In the genomic region with DNA sequence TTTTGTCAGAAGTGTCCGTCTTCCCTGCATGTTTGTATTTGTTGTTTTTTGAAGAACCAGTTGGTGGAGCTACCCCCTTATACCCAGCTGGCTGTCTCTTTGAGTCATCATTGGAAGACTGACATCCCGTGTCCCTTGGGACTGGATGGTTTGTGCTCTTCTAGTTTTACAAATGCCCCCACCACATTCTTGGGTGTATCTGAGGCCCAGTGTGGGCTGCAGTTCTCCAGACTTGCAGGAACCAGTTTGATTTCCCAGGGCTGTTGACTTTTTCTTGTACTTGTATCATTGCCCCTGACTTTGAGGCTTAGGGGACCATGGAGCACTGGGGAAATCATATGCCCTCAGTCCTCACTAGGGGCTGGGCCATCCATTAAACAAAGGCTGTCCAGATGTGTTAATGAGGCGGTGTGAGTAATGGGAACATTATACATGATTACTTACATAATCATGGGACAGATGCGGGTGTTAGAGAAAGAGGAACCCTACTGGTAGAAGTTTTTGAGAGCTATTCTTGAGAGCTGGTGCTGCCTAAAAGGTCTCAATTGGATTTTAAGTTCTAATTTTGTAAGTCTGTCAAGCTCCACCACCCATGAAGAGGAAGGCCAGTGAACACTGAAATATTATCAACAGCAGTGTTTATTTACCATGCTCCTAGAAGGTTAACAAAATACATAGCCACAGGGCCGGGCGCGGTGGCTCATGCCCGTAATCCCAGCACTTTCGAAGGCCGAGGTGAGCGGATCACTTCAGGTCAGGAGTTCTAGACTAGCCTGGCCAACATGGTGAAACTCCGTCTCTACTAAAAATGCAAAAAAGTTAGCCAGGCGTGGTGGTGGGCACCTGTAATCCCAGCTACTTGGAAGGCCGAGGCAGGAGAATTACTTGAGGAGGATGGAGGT, we compare ENCODE assay signal across 8 cellular contexts. TPM values are rescaled to one million over a fixed set of nuclear protein-coding genes. Genes with fewer than 3 reads are reported as not detected.
A peak's percentile ranks its signal among the peaks of the same experiment; 100 is the strongest.
DNase-seq lines count a peak whose midpoint lies in the region; ATAC-seq, FAIRE-seq and TF ChIP-seq lines count a peak whose summit lies in the region.

No MANE protein-coding gene starts in this region.

- H4K20me1 ChIP-seq in PC-9 (ENCODE audit: insufficient read depth): peaks cover 38% of the 10 kb centered on the region

- H3F3A ChIP-seq in PC-9 (ENCODE audit: insufficient read depth, low read depth): peaks cover 34% of the 10 kb centered on the region

- H3K9me3 Mint-ChIP-seq in CD4-positive, CD25-positive, alpha-beta regulatory T cell: no peaks in the 10 kb centered on the region

- peaks cover under 1% of the 10 kb centered on the region for H3K27me3 Mint-ChIP-seq in CD4-positive, CD25-positive, alpha-beta regulatory T cell

- CTCF ChIA-PET in PC-9 (lab: Charles Lee): no interaction called here

- H3K9me2 ChIP-seq in PC-9 (ENCODE audit: insufficient read depth): no peaks in the 10 kb centered on the region

- H3K4me2 ChIP-seq in PC-9: no peak overlapping the region

- H3K4me3 ChIP-seq in CD4-positive, CD25-positive, alpha-beta regulatory T cell (ENCODE audit: low read depth, low read length): no peak overlapping the region
- no peak overlapping the region for H3K4me3 ChIP-seq in skeletal muscle tissue (ENCODE audit: low read length in 3 of 3)
- no peak overlapping the region for H3K4me3 ChIP-seq in PC-9

- FAIRE-seq in GM19239 (lab: Jason Lieb, UNC): peak; percentile 90

- DNase-seq in CD4-positive, CD25-positive, alpha-beta regulatory T cell: no peak
- DNase-seq in GM19239 (ENCODE audit: insufficient read length, low spot score): no peak
- DNase-seq in LHCN-M2 (ENCODE audit: low read depth): peak; percentile 91
- DNase-seq in caudate nucleus (lab: John Stamatoyannopoulos, UW): peak in 21 of 61 donors; percentile 18 to 64 (median 36)
- no peak for DNase-seq in kidney glomerular epithelial cell (lab: John Stamatoyannopoulos, UW)
- no peak for DNase-seq in PC-9
- no peak for DNase-seq in OCI-M2 (lab: John Stamatoyannopoulos, UW; ENCODE audit: unreplicated experiment)

- H3K36me3 ChIP-seq in CD4-positive, CD25-positive, alpha-beta regulatory T cell (ENCODE audit: control insufficient read depth, insufficient read depth, low read length): no peaks in the 10 kb centered on the region
- H3K36me3 ChIP-seq in skeletal muscle tissue (ENCODE audit: control insufficient read depth in 3 of 3, insufficient read depth in 3 of 3, low read length in 3 of 3) (no peaks in the 10 kb centered on the region), PC-9 (ENCODE audit: low read depth) (no peaks in the 10 kb centered on the region; the same call in 1 of the 2 replicates)

- no peaks in the 10 kb centered on the region for H3K9me3 ChIP-seq in CD4-positive, CD25-positive, alpha-beta regulatory T cell (ENCODE audit: control insufficient read depth in 2 of 2, low read length in 2 of 2)
- H3K9me3 ChIP-seq in skeletal muscle tissue (ENCODE audit: control insufficient read depth in 3 of 3, low read length in 3 of 3): no peaks in the 10 kb centered on the region
- no peaks in the 10 kb centered on the region for H3K9me3 ChIP-seq in PC-9 (ENCODE audit: insufficient read depth, low read depth)

- no peak for ATAC-seq in CD4-positive, CD25-positive, alpha-beta regulatory T cell (ENCODE audit: low read depth in 2 of 2)

- H3K36me3 Mint-ChIP-seq in CD4-positive, CD25-positive, alpha-beta regulatory T cell: peaks cover 11% of the 10 kb centered on the region

- H3K27ac ChIP-seq in CD4-positive, CD25-positive, alpha-beta regulatory T cell (ENCODE audit: insufficient read depth, low read length, poor library complexity, severe bottlenecking): no peak overlapping the region
- H3K27ac ChIP-seq in caudate nucleus (ENCODE audit: low read depth, low read length) (peak overlapping the region; percentile 46), skeletal muscle tissue (ENCODE audit: low read depth, low read length) (peak overlapping the region; percentile 10), PC-9 (no peak overlapping the region)

- no peak overlapping the region for H3K9ac ChIP-seq in skeletal muscle tissue (ENCODE audit: low read depth in 1 of 3, low read length in 3 of 3)

- no peaks in the 10 kb centered on the region for H3K27me3 ChIP-seq in CD4-positive, CD25-positive, alpha-beta regulatory T cell (ENCODE audit: control insufficient read depth, insufficient read depth, low read length)
- H3K27me3 ChIP-seq in skeletal muscle tissue (ENCODE audit: control insufficient read depth in 3 of 3, insufficient read depth in 3 of 3, low read length in 3 of 3) (no peaks in the 10 kb centered on the region), PC-9 (ENCODE audit: insufficient read depth, low read depth) (no peaks in the 10 kb centered on the region)

- intact Hi-C loops in PC-9 (cut with micrococcal nuclease; ENCODE audit: unreplicated experiment): loop anchor here (5.0 kb wide), 1 partner anchor 368 kb away; no protein-coding TSS in a partner anchor

- POLR2A ChIA-PET in PC-9 (lab: Charles Lee; ENCODE audit: unreplicated experiment): no interaction called here

- H2AFZ ChIP-seq in PC-9: no peak overlapping the region

- BruUV-seq in PC-9 (replicated peaks; lab: Mats Ljungman, UMichigan): no TSS peak

- TF ChIP-seq CTCF in PC-9 (conservative IDR thresholded peaks at IDR 0.05): no peak; the same call in 1 of the 2 replicates

- peaks cover 47 to 100% (median 81%) of the 10 kb centered on the region in 4 donors for H3K4me1 Mint-ChIP-seq in CD4-positive, CD25-positive, alpha-beta regulatory T cell

- H3K27ac Mint-ChIP-seq in CD4-positive, CD25-positive, alpha-beta regulatory T cell: peak overlapping the region; percentile 97 to 100 (median 100)

- peaks cover 100% of the 10 kb centered on the region for H3K79me2 ChIP-seq in PC-9 (ENCODE audit: low read depth)

- peak overlapping the region; percentile 1 to 83 (median 50) for H3K4me3 Mint-ChIP-seq in CD4-positive, CD25-positive, alpha-beta regulatory T cell

- peaks cover 46% of the 10 kb centered on the region for H3K4me1 ChIP-seq in CD4-positive, CD25-positive, alpha-beta regulatory T cell (ENCODE audit: control insufficient read depth, insufficient read depth, low read length, poor library complexity, severe bottlenecking)
- peaks cover 52 to 64% (median 62%) of the 10 kb centered on the region in 3 donors for H3K4me1 ChIP-seq in skeletal muscle tissue (ENCODE audit: control insufficient read depth in 3 of 3, insufficient read depth in 3 of 3, low read length in 3 of 3)
- peaks cover 69% of the 10 kb centered on the region for H3K4me1 ChIP-seq in PC-9 (replicated peaks; ENCODE audit: insufficient read depth)

RNA-seq across cellular contexts. Expression of gene JARID2, which starts 8.5 kb away (rescaled TPM):
- 26.1 TPM for total RNA-seq in CD4-positive, CD25-positive, alpha-beta regulatory T cell
- 1 to 10 TPM; 4.1 to 7.0 (median 5.2) TPM for polyA plus RNA-seq in CD4-positive, CD25-positive, alpha-beta regulatory T cell
- total RNA-seq in LHCN-M2 (2014; rRNA removed): 3.8 and 4.6 TPM in 2 replicates
- 2.7 TPM for polyA plus RNA-seq in LHCN-M2 (2012)
- total RNA-seq in skeletal muscle tissue: 12.0 TPM
- 31.1 and 35.0 TPM in 2 replicates for total RNA-seq in PC-9 (2021)

Comparison
In these comparisons a context has a peak if more than half of its experiments do, and no peak if none do; other contexts are left out.
1. H3K27ac ChIP-seq: peak in caudate nucleus (single experiment) and skeletal muscle tissue (single experiment); none in CD4-positive, CD25-positive, alpha-beta regulatory T cell (single experiment) and PC-9 (single experiment).